ENCODE assay signal across 1 cellular context in the genomic region with DNA sequence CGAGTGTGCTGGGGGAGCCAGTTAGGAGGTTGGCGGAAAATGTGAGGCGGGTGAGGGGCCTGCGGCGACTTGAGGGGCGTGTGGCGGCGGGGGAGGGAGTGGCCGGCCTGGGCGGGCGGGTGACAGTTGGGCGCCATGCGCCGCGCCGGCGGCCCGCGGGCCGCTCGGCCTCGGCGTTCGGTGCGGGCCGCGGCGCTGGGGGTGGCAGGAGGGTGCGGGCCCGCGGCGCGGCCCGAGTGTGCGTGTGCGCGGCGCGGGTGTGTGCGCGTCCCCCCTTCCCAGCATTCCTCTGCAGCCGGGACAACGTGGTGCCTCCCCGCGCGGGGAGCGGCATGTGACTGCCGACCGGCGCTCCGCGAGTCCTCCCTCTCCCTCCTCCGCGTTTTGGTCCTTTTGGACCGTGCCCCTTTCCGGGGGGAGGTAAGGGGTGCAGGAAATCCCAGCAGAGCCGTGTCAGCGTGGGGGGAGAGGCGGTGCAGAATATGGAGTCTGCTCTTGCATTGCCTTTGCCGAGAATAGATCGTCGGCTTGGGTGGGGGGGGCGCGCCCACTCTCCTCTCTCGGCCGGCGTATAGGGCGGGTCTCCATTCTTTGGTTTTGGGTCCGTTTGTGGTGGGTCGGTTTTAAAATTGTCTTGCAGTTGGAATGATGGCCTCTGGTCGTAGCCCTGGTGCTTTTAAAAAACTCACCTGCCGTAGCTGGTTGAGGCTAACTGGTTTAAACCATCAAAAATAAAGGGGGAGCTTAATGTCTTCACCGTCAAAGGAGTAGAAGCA.
TF ChIP-seq lines count a peak whose summit lies in the region.

No MANE protein-coding gene starts in this region.

TF ChIP-seq in HepG2, 621 proteins besides CTCF, POLR2A, EP300 and RAD21 (continued from another document and continues in another):
- TF ChIP-seq, protein P1, sequence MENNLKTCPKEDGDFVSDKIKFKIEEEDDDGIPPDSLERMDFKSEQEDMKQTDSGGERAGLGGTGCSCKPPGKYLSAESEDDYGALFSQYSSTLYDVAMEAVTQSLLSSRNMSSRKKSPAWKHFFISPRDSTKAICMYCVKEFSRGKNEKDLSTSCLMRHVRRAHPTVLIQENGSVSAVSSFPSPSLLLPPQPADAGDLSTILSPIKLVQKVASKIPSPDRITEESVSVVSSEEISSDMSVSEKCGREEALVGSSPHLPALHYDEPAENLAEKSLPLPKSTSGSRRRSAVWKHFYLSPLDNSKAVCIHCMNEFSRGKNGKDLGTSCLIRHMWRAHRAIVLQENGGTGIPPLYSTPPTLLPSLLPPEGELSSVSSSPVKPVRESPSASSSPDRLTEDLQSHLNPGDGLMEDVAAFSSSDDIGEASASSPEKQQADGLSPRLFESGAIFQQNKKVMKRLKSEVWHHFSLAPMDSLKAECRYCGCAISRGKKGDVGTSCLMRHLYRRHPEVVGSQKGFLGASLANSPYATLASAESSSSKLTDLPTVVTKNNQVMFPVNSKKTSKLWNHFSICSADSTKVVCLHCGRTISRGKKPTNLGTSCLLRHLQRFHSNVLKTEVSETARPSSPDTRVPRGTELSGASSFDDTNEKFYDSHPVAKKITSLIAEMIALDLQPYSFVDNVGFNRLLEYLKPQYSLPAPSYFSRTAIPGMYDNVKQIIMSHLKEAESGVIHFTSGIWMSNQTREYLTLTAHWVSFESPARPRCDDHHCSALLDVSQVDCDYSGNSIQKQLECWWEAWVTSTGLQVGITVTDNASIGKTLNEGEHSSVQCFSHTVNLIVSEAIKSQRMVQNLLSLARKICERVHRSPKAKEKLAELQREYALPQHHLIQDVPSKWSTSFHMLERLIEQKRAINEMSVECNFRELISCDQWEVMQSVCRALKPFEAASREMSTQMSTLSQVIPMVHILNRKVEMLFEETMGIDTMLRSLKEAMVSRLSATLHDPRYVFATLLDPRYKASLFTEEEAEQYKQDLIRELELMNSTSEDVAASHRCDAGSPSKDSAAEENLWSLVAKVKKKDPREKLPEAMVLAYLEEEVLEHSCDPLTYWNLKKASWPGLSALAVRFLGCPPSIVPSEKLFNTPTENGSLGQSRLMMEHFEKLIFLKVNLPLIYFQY (CRISPR knock-in tag; IDR thresholded peaks at IDR 0.05; ENCODE audit: borderline replicate concordance), result no peak
- peak; percentile 9; the same call in 1 of the 2 replicates for TF ChIP-seq FOXO1 (CRISPR knock-in tag; IDR thresholded peaks at IDR 0.05)
- TF ChIP-seq ZNF792 (CRISPR knock-in tag; IDR thresholded peaks at IDR 0.05), result no peak
- no peak for TF ChIP-seq KDM4B (CRISPR knock-in tag; IDR thresholded peaks at IDR 0.05)
- no peak for TF ChIP-seq FOXA3 (CRISPR knock-in tag; IDR thresholded peaks at IDR 0.05)
- peak; percentile 42; the same call in 1 of the 2 replicates for TF ChIP-seq KMT2A (CRISPR knock-in tag; IDR thresholded peaks at IDR 0.05)
- no peak for TF ChIP-seq ZNF205 (CRISPR knock-in tag; IDR thresholded peaks at IDR 0.05)
- TF ChIP-seq, protein P2, sequence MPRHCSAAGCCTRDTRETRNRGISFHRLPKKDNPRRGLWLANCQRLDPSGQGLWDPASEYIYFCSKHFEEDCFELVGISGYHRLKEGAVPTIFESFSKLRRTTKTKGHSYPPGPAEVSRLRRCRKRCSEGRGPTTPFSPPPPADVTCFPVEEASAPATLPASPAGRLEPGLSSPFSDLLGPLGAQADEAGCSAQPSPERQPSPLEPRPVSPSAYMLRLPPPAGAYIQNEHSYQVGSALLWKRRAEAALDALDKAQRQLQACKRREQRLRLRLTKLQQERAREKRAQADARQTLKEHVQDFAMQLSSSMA (CRISPR knock-in tag; IDR thresholded peaks at IDR 0.05), result no peak
- 0 out of 2 replicates have a peak, but pooled peaks have one; percentile 22 for TF ChIP-seq ZC3H13 (CRISPR knock-in tag; IDR thresholded peaks at IDR 0.05)
- TF ChIP-seq TBX2 (CRISPR knock-in tag; IDR thresholded peaks at IDR 0.05; ENCODE audit: borderline replicate concordance), result no peak
- TF ChIP-seq, protein P3, sequence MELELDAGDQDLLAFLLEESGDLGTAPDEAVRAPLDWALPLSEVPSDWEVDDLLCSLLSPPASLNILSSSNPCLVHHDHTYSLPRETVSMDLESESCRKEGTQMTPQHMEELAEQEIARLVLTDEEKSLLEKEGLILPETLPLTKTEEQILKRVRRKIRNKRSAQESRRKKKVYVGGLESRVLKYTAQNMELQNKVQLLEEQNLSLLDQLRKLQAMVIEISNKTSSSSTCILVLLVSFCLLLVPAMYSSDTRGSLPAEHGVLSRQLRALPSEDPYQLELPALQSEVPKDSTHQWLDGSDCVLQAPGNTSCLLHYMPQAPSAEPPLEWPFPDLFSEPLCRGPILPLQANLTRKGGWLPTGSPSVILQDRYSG (CRISPR knock-in tag; IDR thresholded peaks at IDR 0.05), result no peak
- TF ChIP-seq, protein P4, sequence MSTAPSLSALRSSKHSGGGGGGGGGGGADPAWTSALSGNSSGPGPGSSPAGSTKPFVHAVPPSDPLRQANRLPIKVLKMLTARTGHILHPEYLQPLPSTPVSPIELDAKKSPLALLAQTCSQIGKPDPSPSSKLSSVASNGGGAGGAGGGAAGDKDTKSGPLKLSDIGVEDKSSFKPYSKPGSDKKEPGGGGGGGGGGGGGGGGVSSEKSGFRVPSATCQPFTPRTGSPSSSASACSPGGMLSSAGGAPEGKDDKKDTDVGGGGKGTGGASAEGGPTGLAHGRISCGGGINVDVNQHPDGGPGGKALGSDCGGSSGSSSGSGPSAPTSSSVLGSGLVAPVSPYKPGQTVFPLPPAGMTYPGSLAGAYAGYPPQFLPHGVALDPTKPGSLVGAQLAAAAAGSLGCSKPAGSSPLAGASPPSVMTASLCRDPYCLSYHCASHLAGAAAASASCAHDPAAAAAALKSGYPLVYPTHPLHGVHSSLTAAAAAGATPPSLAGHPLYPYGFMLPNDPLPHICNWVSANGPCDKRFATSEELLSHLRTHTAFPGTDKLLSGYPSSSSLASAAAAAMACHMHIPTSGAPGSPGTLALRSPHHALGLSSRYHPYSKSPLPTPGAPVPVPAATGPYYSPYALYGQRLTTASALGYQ (CRISPR knock-in tag; IDR thresholded peaks at IDR 0.05), result no peak
- peak; percentile 29; the same call in 1 of the 3 replicates for TF ChIP-seq MXI1 (IDR thresholded peaks at IDR 0.05; ENCODE audit: borderline replicate concordance, low read depth, low read length)
- no peak for TF ChIP-seq ZNF20 (CRISPR knock-in tag; IDR thresholded peaks at IDR 0.05)
- no peak for TF ChIP-seq ZNF124 (CRISPR knock-in tag; IDR thresholded peaks at IDR 0.05)
- TF ChIP-seq HIVEP1 (CRISPR knock-in tag; IDR thresholded peaks at IDR 0.05), result 0 out of 2 replicates have a peak, but pooled peaks have one; percentile 6
- TF ChIP-seq, protein P5, sequence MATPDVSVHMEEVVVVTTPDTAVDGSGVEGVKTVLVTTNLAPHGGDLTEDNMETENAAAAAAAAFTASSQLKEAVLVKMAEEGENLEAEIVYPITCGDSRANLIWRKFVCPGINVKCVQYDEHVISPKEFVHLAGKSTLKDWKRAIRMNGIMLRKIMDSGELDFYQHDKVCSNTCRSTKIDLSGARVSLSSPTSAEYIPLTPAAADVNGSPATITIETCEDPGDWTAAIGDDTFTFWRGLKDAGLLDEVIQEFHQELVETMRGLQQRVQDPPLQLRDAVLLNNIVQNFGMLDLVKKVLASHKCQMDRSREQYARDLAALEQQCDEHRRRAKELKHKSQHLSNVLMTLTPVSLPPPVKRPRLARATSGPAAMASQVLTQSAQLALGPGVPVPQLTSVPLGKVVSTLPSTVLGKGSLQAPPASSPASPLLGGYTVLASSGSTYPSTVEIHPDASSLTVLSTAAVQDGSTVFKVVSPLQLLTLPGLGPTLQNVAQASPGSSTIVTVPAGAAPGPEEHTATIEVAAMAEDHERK (CRISPR knock-in tag; IDR thresholded peaks at IDR 0.05; ENCODE audit: low read depth), result no peak
- TF ChIP-seq POGZ (CRISPR knock-in tag; IDR thresholded peaks at IDR 0.05), result no peak
- TF ChIP-seq, protein P6, sequence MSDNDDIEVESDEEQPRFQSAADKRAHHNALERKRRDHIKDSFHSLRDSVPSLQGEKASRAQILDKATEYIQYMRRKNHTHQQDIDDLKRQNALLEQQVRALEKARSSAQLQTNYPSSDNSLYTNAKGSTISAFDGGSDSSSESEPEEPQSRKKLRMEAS (IDR thresholded peaks at IDR 0.05), result peak; percentile 87
- peak; percentile 25; the same call in 1 of the 2 replicates for TF ChIP-seq ZNF768 (CRISPR knock-in tag; IDR thresholded peaks at IDR 0.05)
- TF ChIP-seq PAWR (CRISPR knock-in tag; IDR thresholded peaks at IDR 0.05; ENCODE audit: borderline replicate concordance), result no peak
- no peak for TF ChIP-seq ZNF572 (CRISPR knock-in tag; IDR thresholded peaks at IDR 0.05)
- no peak for TF ChIP-seq NR2F1 (CRISPR knock-in tag; IDR thresholded peaks at IDR 0.05)
- TF ChIP-seq, protein P7, sequence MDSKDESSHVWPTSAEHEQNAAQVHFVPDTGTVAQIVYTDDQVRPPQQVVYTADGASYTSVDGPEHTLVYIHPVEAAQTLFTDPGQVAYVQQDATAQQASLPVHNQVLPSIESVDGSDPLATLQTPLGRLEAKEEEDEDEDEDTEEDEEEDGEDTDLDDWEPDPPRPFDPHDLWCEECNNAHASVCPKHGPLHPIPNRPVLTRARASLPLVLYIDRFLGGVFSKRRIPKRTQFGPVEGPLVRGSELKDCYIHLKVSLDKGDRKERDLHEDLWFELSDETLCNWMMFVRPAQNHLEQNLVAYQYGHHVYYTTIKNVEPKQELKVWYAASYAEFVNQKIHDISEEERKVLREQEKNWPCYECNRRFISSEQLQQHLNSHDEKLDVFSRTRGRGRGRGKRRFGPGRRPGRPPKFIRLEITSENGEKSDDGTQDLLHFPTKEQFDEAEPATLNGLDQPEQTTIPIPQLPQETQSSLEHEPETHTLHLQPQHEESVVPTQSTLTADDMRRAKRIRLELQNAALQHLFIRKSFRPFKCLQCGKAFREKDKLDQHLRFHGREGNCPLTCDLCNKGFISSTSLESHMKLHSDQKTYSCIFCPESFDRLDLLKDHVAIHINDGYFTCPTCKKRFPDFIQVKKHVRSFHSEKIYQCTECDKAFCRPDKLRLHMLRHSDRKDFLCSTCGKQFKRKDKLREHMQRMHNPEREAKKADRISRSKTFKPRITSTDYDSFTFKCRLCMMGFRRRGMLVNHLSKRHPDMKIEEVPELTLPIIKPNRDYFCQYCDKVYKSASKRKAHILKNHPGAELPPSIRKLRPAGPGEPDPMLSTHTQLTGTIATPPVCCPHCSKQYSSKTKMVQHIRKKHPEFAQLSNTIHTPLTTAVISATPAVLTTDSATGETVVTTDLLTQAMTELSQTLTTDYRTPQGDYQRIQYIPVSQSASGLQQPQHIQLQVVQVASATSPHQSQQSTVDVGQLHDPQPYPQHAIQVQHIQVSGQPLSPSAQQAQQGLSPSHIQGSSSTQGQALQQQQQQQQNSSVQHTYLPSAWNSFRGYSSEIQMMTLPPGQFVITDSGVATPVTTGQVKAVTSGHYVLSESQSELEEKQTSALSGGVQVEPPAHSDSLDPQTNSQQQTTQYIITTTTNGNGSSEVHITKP (CRISPR knock-in tag; IDR thresholded peaks at IDR 0.05; ENCODE audit: low read depth), result peak; percentile 57; the same call in 1 of the 2 replicates
- no peak for TF ChIP-seq XRCC5 (optimal IDR thresholded peaks at IDR 0.05; ENCODE audit: low read length)
- no peak for TF ChIP-seq TOPORS (CRISPR knock-in tag; IDR thresholded peaks at IDR 0.05)
- TF ChIP-seq ZNF564 (CRISPR knock-in tag; IDR thresholded peaks at IDR 0.05), result no peak
- TF ChIP-seq, protein P8, sequence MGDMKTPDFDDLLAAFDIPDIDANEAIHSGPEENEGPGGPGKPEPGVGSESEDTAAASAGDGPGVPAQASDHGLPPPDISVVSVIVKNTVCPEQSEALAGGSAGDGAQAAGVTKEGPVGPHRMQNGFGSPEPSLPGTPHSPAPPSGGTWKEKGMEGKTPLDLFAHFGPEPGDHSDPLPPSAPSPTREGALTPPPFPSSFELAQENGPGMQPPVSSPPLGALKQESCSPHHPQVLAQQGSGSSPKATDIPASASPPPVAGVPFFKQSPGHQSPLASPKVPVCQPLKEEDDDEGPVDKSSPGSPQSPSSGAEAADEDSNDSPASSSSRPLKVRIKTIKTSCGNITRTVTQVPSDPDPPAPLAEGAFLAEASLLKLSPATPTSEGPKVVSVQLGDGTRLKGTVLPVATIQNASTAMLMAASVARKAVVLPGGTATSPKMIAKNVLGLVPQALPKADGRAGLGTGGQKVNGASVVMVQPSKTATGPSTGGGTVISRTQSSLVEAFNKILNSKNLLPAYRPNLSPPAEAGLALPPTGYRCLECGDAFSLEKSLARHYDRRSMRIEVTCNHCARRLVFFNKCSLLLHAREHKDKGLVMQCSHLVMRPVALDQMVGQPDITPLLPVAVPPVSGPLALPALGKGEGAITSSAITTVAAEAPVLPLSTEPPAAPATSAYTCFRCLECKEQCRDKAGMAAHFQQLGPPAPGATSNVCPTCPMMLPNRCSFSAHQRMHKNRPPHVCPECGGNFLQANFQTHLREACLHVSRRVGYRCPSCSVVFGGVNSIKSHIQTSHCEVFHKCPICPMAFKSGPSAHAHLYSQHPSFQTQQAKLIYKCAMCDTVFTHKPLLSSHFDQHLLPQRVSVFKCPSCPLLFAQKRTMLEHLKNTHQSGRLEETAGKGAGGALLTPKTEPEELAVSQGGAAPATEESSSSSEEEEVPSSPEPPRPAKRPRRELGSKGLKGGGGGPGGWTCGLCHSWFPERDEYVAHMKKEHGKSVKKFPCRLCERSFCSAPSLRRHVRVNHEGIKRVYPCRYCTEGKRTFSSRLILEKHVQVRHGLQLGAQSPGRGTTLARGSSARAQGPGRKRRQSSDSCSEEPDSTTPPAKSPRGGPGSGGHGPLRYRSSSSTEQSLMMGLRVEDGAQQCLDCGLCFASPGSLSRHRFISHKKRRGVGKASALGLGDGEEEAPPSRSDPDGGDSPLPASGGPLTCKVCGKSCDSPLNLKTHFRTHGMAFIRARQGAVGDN (CRISPR knock-in tag; IDR thresholded peaks at IDR 0.05), result peak; percentile 44
- 0 out of 2 replicates have a peak, but pooled peaks have one; percentile 37 for TF ChIP-seq DMAP1 (CRISPR knock-in tag; IDR thresholded peaks at IDR 0.05)
- TF ChIP-seq ZNF263 (CRISPR knock-in tag; IDR thresholded peaks at IDR 0.05), result peak; percentile 99
- no peak for TF ChIP-seq NR3C1 (CRISPR knock-in tag; IDR thresholded peaks at IDR 0.05)
- peak; percentile 70 for TF ChIP-seq RBFOX2 (IDR thresholded peaks at IDR 0.05; ENCODE audit: low read depth, low read length)
